17 cellular contexts compared by ENCODE assay signal in the genomic region with DNA sequence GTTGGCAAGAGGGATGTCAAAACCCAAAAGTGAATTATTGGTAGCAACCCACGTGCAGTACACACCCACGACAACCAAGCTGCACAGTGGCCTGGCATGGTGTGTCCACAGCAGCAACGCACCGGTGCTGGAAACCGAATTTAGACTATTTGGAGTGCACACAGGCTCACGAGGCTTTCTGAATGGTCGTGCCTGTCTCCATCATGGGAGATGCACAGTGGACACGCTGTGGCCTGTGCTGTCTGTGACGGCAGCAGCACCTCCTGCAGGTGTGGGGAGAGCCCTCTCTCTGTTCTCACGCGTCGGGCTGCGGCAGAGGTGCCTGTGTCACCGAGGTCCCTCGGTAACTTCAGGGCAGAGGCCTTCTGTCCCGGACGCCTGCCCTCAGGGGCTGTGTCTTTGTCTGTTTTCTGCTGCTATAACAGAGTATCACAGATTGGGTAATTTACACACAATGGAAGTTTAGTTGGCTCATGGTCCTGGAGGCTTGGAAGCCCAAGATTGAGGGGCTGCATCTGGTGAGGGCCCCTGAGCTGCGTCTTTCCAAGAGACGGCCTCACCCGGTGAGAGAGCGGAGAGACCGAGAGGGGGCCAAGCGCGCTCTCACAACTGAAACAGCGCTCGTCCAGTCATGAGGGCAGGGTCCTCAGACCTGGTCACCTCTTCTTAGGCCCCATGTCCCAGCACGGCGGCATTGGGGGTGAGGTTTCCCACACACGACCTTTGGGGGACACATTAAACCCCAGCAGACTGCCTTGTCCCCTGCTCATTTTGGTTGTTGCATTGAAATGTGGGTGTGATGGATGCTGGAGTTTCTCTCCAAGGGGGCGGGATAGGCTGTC. TPM values are rescaled to one million over a fixed set of nuclear protein-coding genes. Genes with fewer than 3 reads are reported as not detected.
A peak's percentile ranks its signal among the peaks of the same experiment; 100 is the strongest.
DNase-seq lines count a peak whose midpoint lies in the region; ATAC-seq and TF ChIP-seq lines count a peak whose summit lies in the region.
"Had no signal": no experiment of that assay in that cellular context is flagged by ENCODE, and none has a peak within 500 bp of the region (broad histone marks: within the 10 kb centered on the region; RNA-seq: fewer than 3 reads in every experiment).

No MANE protein-coding gene starts in this region.

- H3K9ac ChIP-seq in neural progenitor cell = no peak overlapping the region

- H3K4me3 Mint-ChIP-seq in neural progenitor cell = no peak overlapping the region
- H3K4me3 Mint-ChIP-seq: activated CD4-positive, alpha-beta T cell treated with anti-CD3 and anti-CD28 coated beads for 36 hours; activated CD8-positive, alpha-beta memory T cell treated with anti-CD3 and anti-CD28 coated beads, Interleukin-2, amount 10 ng/mL, durations not matched to agents 7 days and 5 days; activated T-helper 17 cell treated with anti-CD3 and anti-CD28 coated beads, Interleukin-2, amount 50 U/mL, for 72 hours had no signal

- peaks cover 4% of the 10 kb centered on the region for H3K36me3 Mint-ChIP-seq in neural progenitor cell
- H3K36me3 Mint-ChIP-seq: activated CD8-positive, alpha-beta memory T cell treated with anti-CD3 and anti-CD28 coated beads, Interleukin-2, amount 10 ng/mL, durations not matched to agents 7 days and 5 days had no signal

- peak overlapping the region; percentile 19 for H3K27ac ChIP-seq in caudate nucleus (ENCODE audit: low read depth, low read length)
- H3K27ac ChIP-seq in heart left ventricle = peak overlapping the region; percentile 69 to 94 (median 81)
- no peak overlapping the region for H3K27ac ChIP-seq in neural progenitor cell
- H3K27ac ChIP-seq in upper lobe of left lung = peak overlapping the region; percentile 75 to 90 (median 80)
- H3K27ac ChIP-seq: ovary had no signal

- no peak for DNase-seq in caudate nucleus (lab: John Stamatoyannopoulos, UW)
- peak in 1 of 5 donors; percentile 50 for DNase-seq in heart left ventricle
- no peak for DNase-seq in neural progenitor cell (ENCODE audit: low spot score)
- peak in 1 of 2 donors; percentile 15 for DNase-seq in upper lobe of left lung
- no peak for DNase-seq in BE2C
- DNase-seq: activated CD4-positive, alpha-beta T cell treated with anti-CD3 and anti-CD28 coated beads for 36 hours; activated CD8-positive, alpha-beta memory T cell treated with anti-CD3 and anti-CD28 coated beads, Interleukin-2, amount 10 ng/mL, durations not matched to agents 7 days and 5 days; effector CD4-positive, alpha-beta T cell; esophagus squamous epithelium; KG1; NCI-H2029 treated with DMSO at 0.1 percent for 48 hours had no signal

- TF ChIP-seq POLR2A in heart left ventricle (IDR thresholded peaks at IDR 0.05) = no peak
- TF ChIP-seq POLR2A in upper lobe of left lung (IDR thresholded peaks at IDR 0.05) = no peak

- intact Hi-C loops in heart left ventricle (cut with DNase I) = loop anchor here in 3 of 10 donors (1.0 to 2.0 kb wide), 2 partner anchors 19 kb away; no protein-coding TSS in a partner anchor

- H3K27me3 ChIP-seq in heart left ventricle (no peaks in the 10 kb centered on the region), neural progenitor cell (no peaks in the 10 kb centered on the region), upper lobe of left lung (no peaks in the 10 kb centered on the region), BE2C (no peaks in the 10 kb centered on the region)
- H3K27me3 ChIP-seq: left lung, ovary, Peyer's patch had no signal

- TF ChIP-seq EP300 in upper lobe of left lung (IDR thresholded peaks at IDR 0.05) = no peak

- H3K79me2 ChIP-seq in neural progenitor cell (ENCODE audit: low read depth) = peaks cover 27% of the 10 kb centered on the region

- peaks cover 27% of the 10 kb centered on the region for H3F3A ChIP-seq in neural progenitor cell (ENCODE audit: low read depth)

- peaks cover 55% of the 10 kb centered on the region for H4K20me1 ChIP-seq in neural progenitor cell (ENCODE audit: low read depth)

- peaks cover 3% of the 10 kb centered on the region for H3K9me3 Mint-ChIP-seq in neural progenitor cell
- H3K9me3 Mint-ChIP-seq: activated T-helper 17 cell treated with anti-CD3 and anti-CD28 coated beads, Interleukin-2, amount 50 U/mL, for 72 hours had no signal

- no peak for ATAC-seq in heart left ventricle
- ATAC-seq in upper lobe of left lung (ENCODE audit: low FRiP score in 2 of 2) = no peak
- no peak for ATAC-seq in GM18868 (IDR thresholded peaks at IDR 0.05; ENCODE audit: unreplicated experiment)
- no peak for ATAC-seq in HG02610 (IDR thresholded peaks at IDR 0.05; ENCODE audit: unreplicated experiment)
- ATAC-seq: activated CD4-positive, alpha-beta T cell treated with anti-CD3 and anti-CD28 coated beads for 36 hours; activated CD8-positive, alpha-beta memory T cell treated with anti-CD3 and anti-CD28 coated beads, Interleukin-2, amount 10 ng/mL, durations not matched to agents 7 days and 5 days; activated T-helper 17 cell treated with anti-CD3 and anti-CD28 coated beads, Interleukin-2, amount 50 U/mL, for 72 hours had no signal

- no peak overlapping the region for H3K4me2 ChIP-seq in neural progenitor cell

- no peak for TF ChIP-seq CTCF in heart left ventricle (IDR thresholded peaks at IDR 0.05)
- TF ChIP-seq CTCF in neural progenitor cell (IDR thresholded peaks at IDR 0.05) = no peak
- TF ChIP-seq CTCF in upper lobe of left lung (IDR thresholded peaks at IDR 0.05) = no peak
- no peak for TF ChIP-seq CTCF in BE2C (IDR thresholded peaks at IDR 0.05; ENCODE audit: low read depth, low read length)

- no peak overlapping the region for H2AFZ ChIP-seq in neural progenitor cell (replicated peaks)

- H3K27me3 Mint-ChIP-seq in neural progenitor cell (ENCODE audit: insufficient read depth, low read depth) = peaks cover 7% of the 10 kb centered on the region
- H3K27me3 Mint-ChIP-seq: activated CD4-positive, alpha-beta T cell treated with anti-CD3 and anti-CD28 coated beads for 36 hours; activated CD8-positive, alpha-beta memory T cell treated with anti-CD3 and anti-CD28 coated beads, Interleukin-2, amount 10 ng/mL, durations not matched to agents 7 days and 5 days; activated T-helper 17 cell treated with anti-CD3 and anti-CD28 coated beads, Interleukin-2, amount 50 U/mL, for 72 hours had no signal

- no peaks in the 10 kb centered on the region for H3K36me3 ChIP-seq in heart left ventricle
- no peaks in the 10 kb centered on the region for H3K36me3 ChIP-seq in neural progenitor cell
- H3K36me3 ChIP-seq in upper lobe of left lung = no peaks in the 10 kb centered on the region
- H3K36me3 ChIP-seq in BE2C = no peaks in the 10 kb centered on the region
- H3K36me3 ChIP-seq: esophagus squamous epithelium, left lung, ovary, Peyer's patch had no signal

- H3K27ac Mint-ChIP-seq in neural progenitor cell = peak overlapping the region; percentile 78
- H3K27ac Mint-ChIP-seq: activated CD4-positive, alpha-beta T cell treated with anti-CD3 and anti-CD28 coated beads for 36 hours; activated CD8-positive, alpha-beta memory T cell treated with anti-CD3 and anti-CD28 coated beads, Interleukin-2, amount 10 ng/mL, durations not matched to agents 7 days and 5 days; activated T-helper 17 cell treated with anti-CD3 and anti-CD28 coated beads, Interleukin-2, amount 50 U/mL, for 72 hours had no signal

- no peaks in the 10 kb centered on the region for H3K9me3 ChIP-seq in heart left ventricle
- no peaks in the 10 kb centered on the region for H3K9me3 ChIP-seq in neural progenitor cell (ENCODE audit: low read depth)
- H3K9me3 ChIP-seq in upper lobe of left lung = no peaks in the 10 kb centered on the region
- no peaks in the 10 kb centered on the region for H3K9me3 ChIP-seq in BE2C
- H3K9me3 ChIP-seq: esophagus squamous epithelium, left lung, ovary, Peyer's patch had no signal

- H3K4me1 ChIP-seq in heart left ventricle (peaks cover 0 to 45% (median 23%) of the 10 kb centered on the region in 12 donors), neural progenitor cell (peaks cover 32% of the 10 kb centered on the region), upper lobe of left lung (peaks cover 7 to 34% (median 21%) of the 10 kb centered on the region in 4 donors), BE2C (no peaks in the 10 kb centered on the region)
- H3K4me1 ChIP-seq: Peyer's patch had no signal

- H3K4me3 ChIP-seq in heart left ventricle (no peak overlapping the region), neural progenitor cell (no peak overlapping the region), upper lobe of left lung (no peak overlapping the region), BE2C (ENCODE audit: low read depth, low read length) (no peak overlapping the region)
- H3K4me3 ChIP-seq: esophagus squamous epithelium, left lung, ovary, Peyer's patch had no signal

- WGBS in heart left ventricle, 4 donors = 81 to 87% (median 86%) methylated on average over 18 to 30 of the region's 30 CpGs
- 88 to 92% methylated on average over 14 to 30 of the region's 30 CpGs for whole genome bisulfite sequencing in upper lobe of left lung, 2 donors

- peaks cover 45% of the 10 kb centered on the region for H3K4me1 Mint-ChIP-seq in neural progenitor cell
- H3K4me1 Mint-ChIP-seq: activated CD4-positive, alpha-beta T cell treated with anti-CD3 and anti-CD28 coated beads for 36 hours; activated CD8-positive, alpha-beta memory T cell treated with anti-CD3 and anti-CD28 coated beads, Interleukin-2, amount 10 ng/mL, durations not matched to agents 7 days and 5 days; activated T-helper 17 cell treated with anti-CD3 and anti-CD28 coated beads, Interleukin-2, amount 50 U/mL, for 72 hours had no signal

RNA-seq across cellular contexts. Expression of gene MCF2L, which starts 9.1 kb away (rescaled TPM):
- total RNA-seq in heart left ventricle (10 to 100 TPM; 26.0 to 61.0 (median 43.6) TPM), neural progenitor cell (ENCODE audit: low replicate concordance) (40.4 and 59.2 TPM in 2 replicates), upper lobe of left lung (10 to 100 TPM; 14.3 to 99.5 (median 53.1) TPM)
- polyA plus RNA-seq in heart left ventricle = 10 to 100 TPM; 37.7 to 40.0 TPM
- 35.5 TPM for polyA plus RNA-seq in BE2C (2012; ENCODE audit: insufficient read depth, insufficient read length, low read depth)
